1 cellular context compared by ENCODE assay signal in genomic region chr18:9087144-9087543, GRCh38.
TF ChIP-seq lines count a peak whose summit lies in the region.

No MANE protein-coding gene starts in this region.

TF ChIP-seq in WTC11, 78 proteins besides CTCF, POLR2A, EP300 and RAD21:
- TF ChIP-seq E2F1 (CRISPR knock-in tag; IDR thresholded peaks at IDR 0.05) (no peak), ATF1 (CRISPR knock-in tag; IDR thresholded peaks at IDR 0.05) (no peak), EMX1 (CRISPR knock-in tag; IDR thresholded peaks at IDR 0.05) (no peak), MYBL2 (CRISPR knock-in tag; IDR thresholded peaks at IDR 0.05) (no peak), PREB (CRISPR knock-in tag; IDR thresholded peaks at IDR 0.05; ENCODE audit: borderline replicate concordance) (no peak), RORB (CRISPR knock-in tag; IDR thresholded peaks at IDR 0.05) (no peak), ZBTB43 (CRISPR knock-in tag; IDR thresholded peaks at IDR 0.05) (no peak), IRF2 (CRISPR knock-in tag; IDR thresholded peaks at IDR 0.05; ENCODE audit: borderline replicate concordance, low read depth) (no peak), ZNF263 (CRISPR knock-in tag; IDR thresholded peaks at IDR 0.05; ENCODE audit: low read depth) (no peak), PRRX2 (CRISPR knock-in tag; IDR thresholded peaks at IDR 0.05) (no peak), NR1H2 (CRISPR knock-in tag; IDR thresholded peaks at IDR 0.05) (no peak), GTF2I (CRISPR knock-in tag; conservative IDR thresholded peaks at IDR 0.05) (no peak), ZNF416 (CRISPR knock-in tag; IDR thresholded peaks at IDR 0.05) (no peak), FOXP4 (CRISPR knock-in tag; IDR thresholded peaks at IDR 0.05) (no peak), RELA (CRISPR knock-in tag; IDR thresholded peaks at IDR 0.05; ENCODE audit: borderline replicate concordance) (no peak), ZNF232 (CRISPR knock-in tag; IDR thresholded peaks at IDR 0.05) (no peak), SP1 (CRISPR knock-in tag; conservative IDR thresholded peaks at IDR 0.05) (no peak), ATF3 (CRISPR knock-in tag; conservative IDR thresholded peaks at IDR 0.05) (no peak), KAT7 (CRISPR knock-in tag; IDR thresholded peaks at IDR 0.05; ENCODE audit: borderline replicate concordance) (no peak)
TF ChIP-seq in WTC11: peak in this region for 0.
